10 cellular contexts compared by ENCODE assay signal in the genomic region with DNA sequence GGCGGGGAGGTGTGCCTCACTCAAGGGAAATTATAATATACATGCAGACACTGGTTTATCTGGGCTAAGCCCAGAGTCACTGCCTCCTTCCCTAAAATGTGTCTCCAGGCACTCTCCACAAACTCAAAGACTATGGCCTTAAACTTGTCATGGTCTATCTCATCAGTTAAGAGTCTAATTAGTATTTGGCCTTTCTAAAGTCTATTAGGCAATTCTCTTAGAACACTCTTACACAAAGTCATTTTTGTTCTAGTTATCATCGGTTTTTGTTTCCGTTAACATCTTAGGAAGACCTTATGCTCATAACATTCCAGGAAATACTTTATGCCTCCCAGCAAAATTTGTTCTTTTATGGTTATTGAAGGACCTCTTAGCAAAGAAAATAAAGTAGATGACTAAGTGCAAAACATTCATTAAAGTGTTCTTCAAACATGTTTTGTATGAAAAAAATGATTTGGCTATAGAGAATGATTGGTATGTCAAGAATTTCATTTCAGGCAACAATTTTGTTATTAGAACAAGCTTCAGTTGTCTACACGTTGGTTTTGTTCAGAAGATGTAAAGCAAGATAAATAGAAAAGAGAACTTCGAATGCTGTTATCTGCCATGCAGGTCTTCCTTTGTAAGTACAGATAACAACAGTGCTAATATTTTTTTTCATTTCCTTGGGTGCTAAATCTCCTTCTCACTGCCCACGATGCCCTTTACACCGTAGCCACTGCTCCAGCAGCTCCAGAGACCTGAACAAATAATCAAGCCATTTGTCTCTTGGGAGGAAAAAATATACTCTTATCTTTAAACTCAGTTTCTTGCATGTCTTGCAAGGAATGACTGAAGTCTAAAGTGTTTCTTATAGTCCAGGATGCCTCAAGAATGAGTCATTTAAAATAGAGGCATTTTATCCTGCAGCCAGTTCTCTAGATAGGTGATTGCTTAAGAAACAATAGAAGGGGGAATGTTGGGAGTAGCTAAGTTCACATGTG.
DNase-seq lines count a peak whose midpoint lies in the region; ATAC-seq, FAIRE-seq and TF ChIP-seq lines count a peak whose summit lies in the region.
"Had no signal": no experiment of that assay in that cellular context is flagged by ENCODE, and none has a peak within 500 bp of the region (broad histone marks: within the 10 kb centered on the region; RNA-seq: fewer than 3 reads in every experiment).

No MANE protein-coding gene starts in this region.

- CTCF ChIA-PET in Calu3 (lab: Charles Lee): no interaction called here

- peak; percentile 78 for ATAC-seq in omental fat pad (ENCODE audit: low FRiP score)
- no peak for ATAC-seq in HG03108 (IDR thresholded peaks at IDR 0.05; ENCODE audit: unreplicated experiment)
- no peak for ATAC-seq in stimulated activated effector memory CD8-positive, alpha-beta T cell treated with anti-CD3 and anti-CD28 coated beads, Interleukin-12 subunit alpha, Interleukin-12 subunit beta, amount 100 ng/mL, for 72 hours

- intact Hi-C loops in Calu3 (cut with micrococcal nuclease; ENCODE audit: unreplicated experiment): loop anchor here (2.0 to 10.0 kb wide), 3 partner anchors 36 to 1398 kb away; no protein-coding TSS in a partner anchor

- H3K4me3 Mint-ChIP-seq in Calu3 (ENCODE audit: low read depth, unreplicated experiment): peak overlapping the region; percentile 49
- H3K4me3 Mint-ChIP-seq in stimulated activated effector memory CD8-positive, alpha-beta T cell treated with anti-CD3 and anti-CD28 coated beads, Interleukin-12 subunit alpha, Interleukin-12 subunit beta, amount 100 ng/mL, for 72 hours: no peak overlapping the region

- no peaks in the 10 kb centered on the region for H3K27me3 Mint-ChIP-seq in Calu3 (ENCODE audit: unreplicated experiment)

- TF ChIP-seq CTCF in Calu3 (IDR thresholded peaks at IDR 0.05; ENCODE audit: unreplicated experiment) (no peak), omental fat pad (IDR thresholded peaks at IDR 0.05) (no peak)

- peaks cover 30% of the 10 kb centered on the region for H3K4me1 Mint-ChIP-seq in Calu3 (ENCODE audit: low read depth, unreplicated experiment)
- no peaks in the 10 kb centered on the region for H3K4me1 Mint-ChIP-seq in stimulated activated effector memory CD8-positive, alpha-beta T cell treated with anti-CD3 and anti-CD28 coated beads, Interleukin-12 subunit alpha, Interleukin-12 subunit beta, amount 100 ng/mL, for 72 hours

- FAIRE-seq in RCC 7860 (lab: Jason Lieb, UNC): no peak

- DNase-seq in Calu3 (no peak), RPMI7951 (ENCODE audit: low read depth) (peak; percentile 86), epidermal melanocyte (ENCODE audit: insufficient read length, low spot score) (peak; percentile 23), omental fat pad (ENCODE audit: low spot score) (no peak), RCC 7860 (ENCODE audit: low spot score) (no peak)
- DNase-seq in activated CD8-positive, alpha-beta memory T cell treated with anti-CD3 and anti-CD28 coated beads for 24 hours: no peak
- DNase-seq in stimulated activated effector memory CD8-positive, alpha-beta T cell treated with anti-CD3 and anti-CD28 coated beads, Interleukin-12 subunit alpha, Interleukin-12 subunit beta, amount 100 ng/mL, for 72 hours (ENCODE audit: low spot score in 2 of 2): no peak
- DNase-seq: spleen, stomach had no signal

- peaks cover 7% of the 10 kb centered on the region for H3K36me3 Mint-ChIP-seq in Calu3 (ENCODE audit: insufficient read depth, unreplicated experiment)
- no peaks in the 10 kb centered on the region for H3K36me3 Mint-ChIP-seq in stimulated activated effector memory CD8-positive, alpha-beta T cell treated with anti-CD3 and anti-CD28 coated beads, Interleukin-12 subunit alpha, Interleukin-12 subunit beta, amount 100 ng/mL, for 72 hours

- BruUV-seq in Calu3 (replicated peaks; lab: Mats Ljungman, UMichigan): no TSS peak

- H3K27ac Mint-ChIP-seq in Calu3 (ENCODE audit: unreplicated experiment): peak overlapping the region; percentile 26
- no peak overlapping the region for H3K27ac Mint-ChIP-seq in stimulated activated effector memory CD8-positive, alpha-beta T cell treated with anti-CD3 and anti-CD28 coated beads, Interleukin-12 subunit alpha, Interleukin-12 subunit beta, amount 100 ng/mL, for 72 hours

- H3K9me3 Mint-ChIP-seq in Calu3 (ENCODE audit: low read depth, unreplicated experiment): peaks cover 2% of the 10 kb centered on the region
- peaks cover 9% of the 10 kb centered on the region for H3K9me3 Mint-ChIP-seq in stimulated activated effector memory CD8-positive, alpha-beta T cell treated with anti-CD3 and anti-CD28 coated beads, Interleukin-12 subunit alpha, Interleukin-12 subunit beta, amount 100 ng/mL, for 72 hours

Comparison
In these comparisons a context has a peak if more than half of its experiments do, and no peak if none do; other contexts are left out.
1. DNase-seq: peak in RPMI7951 (single experiment) and epidermal melanocyte (single experiment); none in Calu3 (single experiment), omental fat pad (single experiment), activated CD8-positive, alpha-beta memory T cell treated with anti-CD3 and anti-CD28 coated beads for 24 hours (single experiment), stimulated activated effector memory CD8-positive, alpha-beta T cell treated with anti-CD3 and anti-CD28 coated beads, Interleukin-12 subunit alpha, Interleukin-12 subunit beta, amount 100 ng/mL, for 72 hours (0 of 2) and RCC 7860 (single experiment).